In the genomic region with DNA sequence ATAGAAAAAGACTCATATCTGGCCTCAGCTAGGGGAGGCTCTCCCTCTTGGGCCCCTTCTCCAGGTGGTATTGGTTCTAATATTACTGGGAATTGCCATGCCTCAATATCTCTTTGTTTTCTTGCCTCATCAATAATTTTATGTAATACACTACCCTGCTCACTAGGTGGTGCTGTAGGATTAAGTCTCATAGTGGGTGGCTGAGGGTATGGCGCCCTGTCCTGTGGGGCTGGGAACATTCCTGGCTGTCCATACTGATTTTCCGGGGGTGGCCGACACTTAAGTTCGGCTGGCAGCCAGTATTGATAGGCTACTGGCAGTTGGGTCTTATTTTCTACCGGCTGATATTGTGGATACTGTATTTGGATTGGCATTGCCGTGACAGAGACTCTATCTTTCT, we compare ENCODE assay signal across 9 cellular contexts. TPM values are rescaled to one million over a fixed set of nuclear protein-coding genes. Genes with fewer than 3 reads are reported as not detected.
DNase-seq lines count a peak whose midpoint lies in the region; ATAC-seq and TF ChIP-seq lines count a peak whose summit lies in the region.
"Had no signal": no experiment of that assay in that cellular context is flagged by ENCODE, and none has a peak within 500 bp of the region (broad histone marks: within the 10 kb centered on the region; RNA-seq: fewer than 3 reads in every experiment).

No MANE protein-coding gene starts in this region.

- H3K4me1 Mint-ChIP-seq in endodermal cell: no peaks in the 10 kb centered on the region
- H3K4me1 Mint-ChIP-seq in activated CD4-positive, alpha-beta memory T cell treated with anti-CD3 and anti-CD28 coated beads, Interleukin-2, amount 10 ng/mL, durations not matched to agents 7 days and 5 days: no peaks in the 10 kb centered on the region

- H3K27me3 Mint-ChIP-seq in endodermal cell (ENCODE audit: insufficient read depth): no peaks in the 10 kb centered on the region
- H3K27me3 Mint-ChIP-seq in activated CD4-positive, alpha-beta memory T cell treated with anti-CD3 and anti-CD28 coated beads, Interleukin-2, amount 10 ng/mL, durations not matched to agents 7 days and 5 days: no peaks in the 10 kb centered on the region

- H3K36me3 ChIP-seq in cardiac muscle cell (peaks cover 21% of the 10 kb centered on the region), endodermal cell (ENCODE audit: control insufficient read depth, insufficient read depth, low read length) (peaks cover 93% of the 10 kb centered on the region), thyroid gland (peaks cover 36 to 48% of the 10 kb centered on the region in 2 donors)

- CTCF ChIA-PET in activated CD4-positive, alpha-beta memory T cell treated with anti-CD3 and anti-CD28 coated beads, Interleukin-2, amount 10 ng/mL, durations not matched to agents 7 days and 5 days (lab: Charles Lee): interaction anchor here (1.4 to 1.8 kb wide), 2 partner anchors 28 to 31 kb away, joined by 3 to 4 read pairs; no protein-coding TSS in a partner anchor

- H3K4me1 ChIP-seq in cardiac muscle cell (ENCODE audit: low read depth) (no peaks in the 10 kb centered on the region), endodermal cell (ENCODE audit: control insufficient read depth, insufficient read depth, low read length) (no peaks in the 10 kb centered on the region), thyroid gland (no peaks in the 10 kb centered on the region)

- H3K9ac ChIP-seq in endodermal cell (ENCODE audit: extremely low read depth, low read length, poor library complexity, severe bottlenecking): no peak overlapping the region

- no peak overlapping the region for H3K27ac ChIP-seq in cardiac muscle cell
- H3K27ac ChIP-seq in endodermal cell (ENCODE audit: low read depth, low read length): no peak overlapping the region
- H3K27ac ChIP-seq in thyroid gland: no peak overlapping the region

- H3K4me3 ChIP-seq in cardiac muscle cell (no peak overlapping the region), endodermal cell (ENCODE audit: low read length) (no peak overlapping the region), thyroid gland (replicated peaks in 1 of 3) (no peak overlapping the region)

- TF ChIP-seq POLR2A in thyroid gland (IDR thresholded peaks at IDR 0.05): no peak

- intact Hi-C loops in cardiac septum (cut with DNase I) (no loop called here), thyroid gland (cut with DNase I) (no loop called here)

- POLR2A ChIA-PET in activated CD4-positive, alpha-beta memory T cell treated with anti-CD3 and anti-CD28 coated beads, Interleukin-2, amount 10 ng/mL, durations not matched to agents 7 days and 5 days (lab: Charles Lee): interaction anchor here (1.5 kb wide), 1 partner anchor 17 kb away, joined by 5 read pairs; the partner anchor contains the start of gene SSBP1

- H3K9me3 Mint-ChIP-seq in endodermal cell: peaks cover 38% of the 10 kb centered on the region
- peaks cover 25% of the 10 kb centered on the region for H3K9me3 Mint-ChIP-seq in activated CD4-positive, alpha-beta memory T cell treated with anti-CD3 and anti-CD28 coated beads, Interleukin-2, amount 10 ng/mL, durations not matched to agents 7 days and 5 days

- H3K27me3 ChIP-seq in cardiac muscle cell (no peaks in the 10 kb centered on the region), endodermal cell (ENCODE audit: control insufficient read depth, insufficient read depth, low read length, poor library complexity, severe bottlenecking) (no peaks in the 10 kb centered on the region), thyroid gland (no peaks in the 10 kb centered on the region)

- peaks cover 96% of the 10 kb centered on the region for H3K36me3 Mint-ChIP-seq in endodermal cell (ENCODE audit: low read depth)
- peaks cover 71% of the 10 kb centered on the region for H3K36me3 Mint-ChIP-seq in activated CD4-positive, alpha-beta memory T cell treated with anti-CD3 and anti-CD28 coated beads, Interleukin-2, amount 10 ng/mL, durations not matched to agents 7 days and 5 days (ENCODE audit: low read depth)

- DNase-seq in cardiac muscle cell (ENCODE audit: low read depth in 1 of 2, low spot score in 1 of 2): peak; percentile 28 to 52
- DNase-seq in cardiac septum (ENCODE audit: low spot score): no peak
- DNase-seq in NCI-H2171 treated with DMSO at 0.1 percent for 48 hours (lab: John Stamatoyannopoulos, UW): peak; percentile 27
- peak; percentile 63 for DNase-seq in endodermal cell
- no peak for DNase-seq in thyroid gland
- no peak for DNase-seq in activated CD4-positive, alpha-beta memory T cell treated with anti-CD3 and anti-CD28 coated beads, Interleukin-2, amount 10 ng/mL, durations not matched to agents 7 days and 5 days

- H3K4me3 Mint-ChIP-seq in endodermal cell: no peak overlapping the region
- H3K4me3 Mint-ChIP-seq in activated CD4-positive, alpha-beta memory T cell treated with anti-CD3 and anti-CD28 coated beads, Interleukin-2, amount 10 ng/mL, durations not matched to agents 7 days and 5 days: no peak overlapping the region
- H3K4me3 Mint-ChIP-seq: activated T-cell treated with anti-CD3 and anti-CD28 coated beads, Interleukin-2, amount 50 U/mL, for 72 hours had no signal

- H3K27ac Mint-ChIP-seq in endodermal cell: no peak overlapping the region
- H3K27ac Mint-ChIP-seq in activated CD4-positive, alpha-beta memory T cell treated with anti-CD3 and anti-CD28 coated beads, Interleukin-2, amount 10 ng/mL, durations not matched to agents 7 days and 5 days: no peak overlapping the region
- H3K27ac Mint-ChIP-seq: activated T-cell treated with anti-CD3 and anti-CD28 coated beads, Interleukin-2, amount 50 U/mL, for 72 hours had no signal

- peaks cover 3% of the 10 kb centered on the region for H3K9me3 ChIP-seq in cardiac muscle cell (ENCODE audit: low read depth)
- peaks cover 57% of the 10 kb centered on the region for H3K9me3 ChIP-seq in endodermal cell (ENCODE audit: control insufficient read depth, low read length)
- H3K9me3 ChIP-seq in thyroid gland: no peaks in the 10 kb centered on the region

- no peak for ATAC-seq in GM19397 (IDR thresholded peaks at IDR 0.05; ENCODE audit: unreplicated experiment)
- ATAC-seq in GM21723 (IDR thresholded peaks at IDR 0.05; ENCODE audit: unreplicated experiment): no peak
- ATAC-seq: activated T-cell treated with anti-CD3 and anti-CD28 coated beads, Interleukin-2, amount 50 U/mL, for 72 hours had no signal

- WGBS in endodermal cell (ENCODE audit: insufficient coverage in 1 of 2, insufficient read length in 1 of 2), 2 experiments: 93 to 100% methylated on average over 1 to 6 of the region's 6 CpGs
- 86 to 94% methylated on average over 6 of the region's 6 CpGs for WGBS in thyroid gland, 2 donors

- TF ChIP-seq CTCF in cardiac muscle cell (IDR thresholded peaks at IDR 0.05; ENCODE audit: low read depth, low read length) (peak; percentile 38), endodermal cell (conservative IDR thresholded peaks at IDR 0.05) (peak; percentile 75), thyroid gland (IDR thresholded peaks at IDR 0.05) (peak; percentile 9 to 46 (median 34))

RNA-seq across cellular contexts. Expression of gene TAS2R3, which starts 9.0 kb away (rescaled TPM):
- total RNA-seq in cardiac muscle cell (1.7 TPM in 1 of 2 replicates, not detected in the other), cardiac septum (0.35 TPM), endodermal cell (1 to 10 TPM; 1.6 to 2.6 TPM), thyroid gland (10 to 100 TPM in 1 of 4 donors, 1 to 10 TPM in 3; 3.0 to 11.1 (median 4.1) TPM)
- not detected in 2 replicates for polyA plus RNA-seq in cardiac muscle cell
- 0.28 TPM for polyA plus RNA-seq in endodermal cell (2013, experiment 1 of 2)
- polyA plus RNA-seq in endodermal cell (2013, experiment 2 of 2): 0.41 TPM
- total RNA-seq in activated CD4-positive, alpha-beta memory T cell treated with anti-CD3 and anti-CD28 coated beads, Interleukin-2, amount 10 ng/mL, durations not matched to agents 7 days and 5 days: 1 to 10 TPM in 1 of 2 experiments, under 1 TPM in 1; 0.73 to 1.5 TPM

RNA-seq across cellular contexts. Expression of gene SSBP1, which starts 16.8 kb away (rescaled TPM):
- total RNA-seq in cardiac muscle cell (196 and 200 TPM in 2 replicates), cardiac septum (84.2 TPM), endodermal cell (100 to 1,000 TPM; 179 to 194 TPM), thyroid gland (100 to 1,000 TPM; 112 to 146 (median 129) TPM)
- polyA plus RNA-seq in cardiac muscle cell: 250 and 294 TPM in 2 replicates
- 166 TPM for polyA plus RNA-seq in endodermal cell (2013, experiment 1 of 2)
- 154 TPM for polyA plus RNA-seq in endodermal cell (2013, experiment 2 of 2)
- 100 to 1,000 TPM; 124 to 125 TPM for total RNA-seq in activated CD4-positive, alpha-beta memory T cell treated with anti-CD3 and anti-CD28 coated beads, Interleukin-2, amount 10 ng/mL, durations not matched to agents 7 days and 5 days

RNA-seq across cellular contexts. Expression of gene TAS2R4, which starts 21.5 kb away (rescaled TPM):
- total RNA-seq in cardiac muscle cell: 0.39 and 2.5 TPM in 2 replicates
- 0.07 and 0.22 TPM in 2 replicates for polyA plus RNA-seq in cardiac muscle cell
- total RNA-seq in cardiac septum: 0.54 TPM
- total RNA-seq in endodermal cell: 1 to 10 TPM; 2.3 to 2.5 TPM
- polyA plus RNA-seq in endodermal cell (2013, experiment 1 of 2): 0.43 TPM
- 0.46 TPM for polyA plus RNA-seq in endodermal cell (2013, experiment 2 of 2)
- total RNA-seq in thyroid gland: 1 to 10 TPM; 1.8 to 6.3 (median 4.3) TPM
- under 1 TPM; 0.65 to 0.73 TPM for total RNA-seq in activated CD4-positive, alpha-beta memory T cell treated with anti-CD3 and anti-CD28 coated beads, Interleukin-2, amount 10 ng/mL, durations not matched to agents 7 days and 5 days

RNA-seq across cellular contexts. Expression of gene TAS2R5, which starts 35.1 kb away (rescaled TPM):
- 0.35 and 1.1 TPM in 2 replicates for total RNA-seq in cardiac muscle cell
- 0.12 and 1.2 TPM in 2 replicates for polyA plus RNA-seq in cardiac muscle cell
- total RNA-seq in cardiac septum: 0.40 TPM
- total RNA-seq in endodermal cell: 1 to 10 TPM; 3.1 to 3.6 TPM
- 1.7 TPM for polyA plus RNA-seq in endodermal cell (2013, experiment 1 of 2)
- polyA plus RNA-seq in endodermal cell (2013, experiment 2 of 2): 1.0 TPM
- total RNA-seq in thyroid gland: 1 to 10 TPM; 2.3 to 3.8 (median 3.1) TPM
- total RNA-seq in activated CD4-positive, alpha-beta memory T cell treated with anti-CD3 and anti-CD28 coated beads, Interleukin-2, amount 10 ng/mL, durations not matched to agents 7 days and 5 days: 1 to 10 TPM in 1 of 2 experiments, under 1 TPM in 1; 0.91 to 1.5 TPM

RNA-seq across cellular contexts. Expression of gene WEE2, which starts 46.8 kb away (rescaled TPM):
- total RNA-seq in cardiac muscle cell (0.07 and 0.09 TPM in 2 replicates), cardiac septum (not detected), endodermal cell (not detected), thyroid gland (under 1 TPM in 1 of 4 donors, not detected in 3; 0.79 TPM)
- not detected in 2 replicates for polyA plus RNA-seq in cardiac muscle cell
- 0.11 TPM for polyA plus RNA-seq in endodermal cell (2013, experiment 1 of 2)
- not detected for polyA plus RNA-seq in endodermal cell (2013, experiment 2 of 2)
- not detected for total RNA-seq in activated CD4-positive, alpha-beta memory T cell treated with anti-CD3 and anti-CD28 coated beads, Interleukin-2, amount 10 ng/mL, durations not matched to agents 7 days and 5 days
- total RNA-seq: activated T-cell treated with anti-CD3 and anti-CD28 coated beads, Interleukin-2, amount 50 U/mL, for 72 hours had no signal

Comparison
In these comparisons a context has a peak if more than half of its experiments do, and no peak if none do; other contexts are left out.
1. DNase-seq: peak in cardiac muscle cell (2 of 2), NCI-H2171 treated with DMSO at 0.1 percent for 48 hours (single experiment) and endodermal cell (single experiment); none in cardiac septum (single experiment), thyroid gland (0 of 2) and activated CD4-positive, alpha-beta memory T cell treated with anti-CD3 and anti-CD28 coated beads, Interleukin-2, amount 10 ng/mL, durations not matched to agents 7 days and 5 days (single experiment).
2. Peak in every context shown above with its lines, with median percentiles within 50 percentile points of each other: CTCF ChIP-seq.